In genomic region chr22:39416319-39416718, GRCh38 we compare ENCODE assay signal across 28 cellular contexts. TPM values are rescaled to one million over a fixed set of nuclear protein-coding genes. Genes with fewer than 3 reads are reported as not detected.
DNase-seq lines count a peak whose midpoint lies in the region; ATAC-seq and TF ChIP-seq lines count a peak whose summit lies in the region.
"Had no signal": no experiment of that assay in that cellular context is flagged by ENCODE, and none has a peak within 500 bp of the region (broad histone marks: within the 10 kb centered on the region; RNA-seq: fewer than 3 reads in every experiment).

No MANE protein-coding gene starts in this region.

- H3K4me1 ChIP-seq in gastrocnemius medialis (peaks cover 47 to 50% of the 10 kb centered on the region in 2 donors), ovary (ENCODE audit: insufficient read depth) (no peaks in the 10 kb centered on the region), lower lobe of right lung (peaks cover 6% of the 10 kb centered on the region)
- H3K4me1 ChIP-seq: breast epithelium had no signal

- intact Hi-C loops in left ventricle myocardium superior (cut with micrococcal nuclease), result no loop called here
- intact Hi-C loops in cardiac septum (cut with DNase I), result no loop called here
- intact Hi-C loops in gastrocnemius medialis (cut with DNase I; ENCODE audit: low total_unique reads), result no loop called here
- intact Hi-C loops in ovary (cut with DNase I), result no loop called here
- intact Hi-C loops in lower lobe of right lung (cut with DNase I), result no loop called here

- no peak for ATAC-seq in left ventricle myocardium superior
- ATAC-seq in gastrocnemius medialis, result peak in 1 of 2 donors; percentile 39
- no peak for ATAC-seq in lower lobe of right lung

- no peak for TF ChIP-seq CTCF in choroid plexus epithelial cell (conservative IDR thresholded peaks at IDR 0.05; ENCODE audit: low read depth, low read length)
- no peak for TF ChIP-seq CTCF in gastrocnemius medialis (IDR thresholded peaks at IDR 0.05 in 4 of 5, conservative IDR thresholded peaks at IDR 0.05 in 1 of 5)
- TF ChIP-seq CTCF in ovary (IDR thresholded peaks at IDR 0.05), result no peak
- no peak for TF ChIP-seq CTCF in lower lobe of right lung (IDR thresholded peaks at IDR 0.05)

- peak overlapping the region; percentile 35 to 79 (median 58) for H3K27ac ChIP-seq in gastrocnemius medialis
- H3K27ac ChIP-seq in ovary, result no peak overlapping the region
- H3K27ac ChIP-seq in lower lobe of right lung, result no peak overlapping the region
- H3K27ac ChIP-seq: breast epithelium, coronary artery, PC-9, transverse colon had no signal

- H3K4me3 ChIP-seq in choroid plexus epithelial cell (ENCODE audit: low read depth, low read length), result no peak overlapping the region
- no peak overlapping the region for H3K4me3 ChIP-seq in gastrocnemius medialis
- no peak overlapping the region for H3K4me3 ChIP-seq in ovary
- no peak overlapping the region for H3K4me3 ChIP-seq in lower lobe of right lung
- H3K4me3 ChIP-seq: breast epithelium, coronary artery, PC-9, smooth muscle cell, transverse colon had no signal

- 68 to 84% (median 75%) methylated on average over 7 of the region's 7 CpGs for WGBS in ovary, 3 donors

- no peak for TF ChIP-seq EP300 in ovary (IDR thresholded peaks at IDR 0.05)

- H3K27me3 ChIP-seq in gastrocnemius medialis (no peaks in the 10 kb centered on the region), ovary (no peaks in the 10 kb centered on the region), lower lobe of right lung (ENCODE audit: low read depth) (no peaks in the 10 kb centered on the region)
- H3K27me3 ChIP-seq: breast epithelium, transverse colon had no signal

- TF ChIP-seq POLR2A in gastrocnemius medialis (IDR thresholded peaks at IDR 0.05) (no peak), ovary (IDR thresholded peaks at IDR 0.05) (no peak)

- in situ Hi-C loops in gastrocnemius medialis (cut with MboI; ENCODE audit: low sequenced_read_pairs in 4 of 4), result no loop called here

- DNase-seq in NCI-H2196 (lab: John Stamatoyannopoulos, UW; ENCODE audit: unreplicated experiment) (peak; percentile 2), NCI-H2196 treated with DMSO at 0.1 percent for 48 hours (lab: John Stamatoyannopoulos, UW; ENCODE audit: unreplicated experiment) (no peak), left ventricle myocardium superior (peak; percentile 8), cardiac septum (ENCODE audit: low spot score) (no peak), choroid plexus epithelial cell (ENCODE audit: low read depth) (peak; percentile 62), gastrocnemius medialis (peak in 1 of 2 donors; percentile 60), ovary (no peak), lower lobe of right lung (no peak)
- DNase-seq: 8988T; activated B cell treated with CpG ODN at 0.5 μM for 24 hours; activated CD4-positive, alpha-beta memory T cell treated with anti-CD3 and anti-CD28 coated beads for 36 hours; activated effector memory CD4-positive, alpha-beta T cell treated with Interleukin-2 at 50 U/mL for 16 hours; amygdala; DMS153; effector memory CD4-positive, alpha-beta T cell; foreskin fibroblast; IMR-90; left cardiac atrium; NCI-H2171; NCI-H526; nucleus accumbens; PC-9; SHP77; stimulated activated CD4-positive, alpha-beta T cell treated with anti-CD3 and anti-CD28 coated beads, Interleukin-2, amount 100 ng/mL, for 24 hours; transverse colon had no signal

- H3K9me3 ChIP-seq in gastrocnemius medialis, result no peaks in the 10 kb centered on the region
- no peaks in the 10 kb centered on the region for H3K9me3 ChIP-seq in ovary
- H3K9me3 ChIP-seq in lower lobe of right lung, result no peaks in the 10 kb centered on the region
- H3K9me3 ChIP-seq: breast epithelium, transverse colon had no signal

- peaks cover 0 to 51% of the 10 kb centered on the region in 2 donors for H3K36me3 ChIP-seq in gastrocnemius medialis
- H3K36me3 ChIP-seq in ovary, result no peaks in the 10 kb centered on the region
- H3K36me3 ChIP-seq in lower lobe of right lung, result peaks cover 62% of the 10 kb centered on the region

RNA-seq across cellular contexts. Expression of gene TAB1, which starts 16.7 kb away (rescaled TPM):
- total RNA-seq in left ventricle myocardium superior, result 18.4 TPM
- 20.6 TPM for total RNA-seq in cardiac septum
- 10 to 100 TPM; 13.3 to 16.3 (median 14.8) TPM for total RNA-seq in gastrocnemius medialis
- total RNA-seq in ovary, result 10 to 100 TPM; 20.3 to 39.2 (median 30.6) TPM
- polyA plus RNA-seq in ovary, result 10 to 100 TPM; 10.7 to 29.5 TPM
- total RNA-seq in lower lobe of right lung, result 27.2 TPM

RNA-seq across cellular contexts. Expression of gene MGAT3, which starts 40.5 kb away (rescaled TPM):
- 6.3 TPM for total RNA-seq in left ventricle myocardium superior
- 24.1 TPM for total RNA-seq in cardiac septum
- 1 to 10 TPM in 1 of 4 donors, under 1 TPM in 3; 0.55 to 1.0 (median 0.59) TPM for total RNA-seq in gastrocnemius medialis
- 1 to 10 TPM in 5 of 7 donors, under 1 TPM in 2; 0.91 to 5.9 (median 1.1) TPM for total RNA-seq in ovary
- 1 to 10 TPM; 2.1 to 2.3 TPM for polyA plus RNA-seq in ovary
- total RNA-seq in lower lobe of right lung, result 41.5 TPM
- total RNA-seq: PC-9 had no signal

Comparison
In these comparisons a context has a peak if more than half of its experiments do, and no peak if none do; other contexts are left out.
1. DNase-seq: peak in NCI-H2196 (single experiment), left ventricle myocardium superior (single experiment) and choroid plexus epithelial cell (single experiment); none in NCI-H2196 treated with DMSO at 0.1 percent for 48 hours (single experiment), cardiac septum (single experiment), ovary (0 of 5) and lower lobe of right lung (single experiment).
2. H3K27ac ChIP-seq: peak in gastrocnemius medialis (4 of 4); none in ovary (0 of 2) and lower lobe of right lung (single experiment).